ENCODE assay signal across 27 cellular contexts in the genomic region with DNA sequence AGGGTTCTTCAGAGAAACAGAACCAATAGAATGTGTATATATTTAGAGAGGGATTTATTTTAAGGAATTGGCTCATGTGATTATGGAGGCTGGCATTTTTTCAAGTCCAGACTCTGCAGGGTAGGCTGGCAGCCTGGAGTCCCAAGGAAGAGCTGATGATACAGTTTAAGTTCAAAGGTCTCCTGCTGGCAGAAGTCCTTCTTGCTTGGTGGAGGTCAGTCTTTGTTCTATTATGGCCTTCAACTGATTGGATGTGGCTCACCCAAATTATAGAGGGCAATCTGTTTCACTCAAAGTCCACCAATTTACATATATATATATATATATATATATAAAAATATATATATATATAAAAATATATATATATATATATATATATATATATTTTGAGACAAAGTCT.
"Had no signal": no experiment of that assay in that cellular context is flagged by ENCODE, and none has a peak within 500 bp of the region (broad histone marks: within the 10 kb centered on the region; RNA-seq: fewer than 3 reads in every experiment).

No MANE protein-coding gene starts in this region.

- H3K36me3 ChIP-seq: stomach, suprapubic skin, thoracic aorta, thyroid gland, tibial artery, tibial nerve, transverse colon, upper lobe of left lung, upper lobe of right lung, uterus, vagina had no signal

- H3K4me3 ChIP-seq: stomach, suprapubic skin, testis, thoracic aorta, thyroid gland, tibial artery, tibial nerve, transverse colon, upper lobe of left lung, upper lobe of right lung, uterus, vagina had no signal

- H3K9me3 ChIP-seq: suprapubic skin, testis, thoracic aorta, thyroid gland, tibial artery, tibial nerve, transverse colon, upper lobe of left lung, upper lobe of right lung, uterus, vagina had no signal

- DNase-seq: stimulated activated CD4-positive, alpha-beta T cell treated with anti-CD3 and anti-CD28 coated beads, Interleukin-2, amount 100 ng/mL, for 48 hours; stimulated activated CD4-positive, alpha-beta T cell treated with anti-CD3 and anti-CD28 coated beads, Interleukin-4, amount 100 ng/mL, for 1 hour; stimulated activated CD4-positive, alpha-beta T cell treated with anti-CD3 and anti-CD28 coated beads, Interleukin-4, amount 100 ng/mL, for 24 hours; stimulated activated CD4-positive, alpha-beta T cell treated with anti-CD3 and anti-CD28 coated beads, Interleukin-4, amount 100 ng/mL, for 4 hours; stimulated activated CD8-positive, alpha-beta memory T cell treated with anti-CD3 and anti-CD28 coated beads, Interleukin-4, amount 100 ng/mL, for 48 hours; stimulated activated naive B cell treated with anti-CD40 and anti-IgM and Interleukin-4, amounts not matched to agents 10 μg/mL and 1 μg/mL and 100 μg/mL, for 72 hours; stimulated activated naive CD4-positive, alpha-beta T cell; stimulated activated naive CD4-positive, alpha-beta T cell treated with Interleukin-2 at 50 U/mL for 16 hours; stimulated activated naive CD8-positive, alpha-beta T cell treated with anti-CD3 and anti-CD28 coated beads, Interleukin-15, amount 100 ng/mL, for 72 hours; stimulated activated naive CD8-positive, alpha-beta T cell treated with anti-CD3 and anti-CD28 coated beads, Interleukin-15, Interleukin-2, amounts not matched to agents 100 U/mL and 50 U/mL, for 24 hours; stomach; substantia nigra; testis; thyroid gland; tibial artery; transverse colon; trophoblast cell; upper lobe of left lung; upper lobe of right lung; uterus had no signal

- ATAC-seq: stimulated activated effector memory CD8-positive, alpha-beta T cell treated with anti-CD3 and anti-CD28 coated beads, Interleukin-12 subunit alpha, Interleukin-12 subunit beta, amount 100 ng/mL, for 72 hours; stimulated activated memory B cell treated with anti-CD40 and anti-IgM and Interleukin-4, amounts not matched to agents 10 μg/mL and 1 μg/mL and 100 μg/mL, for 72 hours; stimulated activated naive B cell treated with anti-CD40 and anti-IgM and Interleukin-4, amounts not matched to agents 10 μg/mL and 1 μg/mL and 100 μg/mL, for 72 hours; stimulated activated naive CD8-positive, alpha-beta T cell treated with anti-CD3 and anti-CD28 coated beads, Interleukin-15, amount 100 ng/mL, for 72 hours; stimulated activated naive CD8-positive, alpha-beta T cell treated with anti-CD3 and anti-CD28 coated beads, Interleukin-15, Interleukin-2, amounts not matched to agents 100 U/mL and 50 U/mL, for 24 hours; upper lobe of right lung had no signal

- FAIRE-seq: urothelium cell line had no signal

- H3K4me1 ChIP-seq: testis, thyroid gland, tibial artery, tibial nerve, transverse colon, upper lobe of left lung, upper lobe of right lung, uterus, vagina had no signal

- H3K27me3 ChIP-seq: suprapubic skin, testis, thyroid gland, tibial artery, transverse colon, upper lobe of left lung, upper lobe of right lung, uterus, vagina had no signal

- H3K27ac ChIP-seq: stomach, suprapubic skin, testis, thoracic aorta, thyroid gland, tibial artery, tibial nerve, transverse colon, upper lobe of left lung, upper lobe of right lung, uterus, vagina had no signal
